ENCODE assay signal across 13 cellular contexts in genomic region chr3:186798239-186798638, GRCh38. TPM values are rescaled to one million over a fixed set of nuclear protein-coding genes. Genes with fewer than 3 reads are reported as not detected.
"Had no signal": no experiment of that assay in that cellular context is flagged by ENCODE, and none has a peak within 500 bp of the region (broad histone marks: within the 10 kb centered on the region; RNA-seq: fewer than 3 reads in every experiment).

No MANE protein-coding gene starts in this region.

- H3K27me3 Mint-ChIP-seq: effector memory CD8-positive, alpha-beta T cell had no signal

- DNase-seq: activated naive CD4-positive, alpha-beta T cell treated with anti-CD3 and anti-CD28 coated beads for 36 hours; amniotic stem cell; body of pancreas; central memory CD4-positive, alpha-beta T cell; effector memory CD8-positive, alpha-beta T cell; erythroblast; hypothalamus; midbrain; posterior cingulate gyrus; stimulated activated CD4-positive, alpha-beta T cell treated with anti-CD3 and anti-CD28 coated beads, Interleukin-4, amount 100 ng/mL, for 4 hours had no signal

- H3K27me3 ChIP-seq: body of pancreas, tibial nerve had no signal

- ATAC-seq: body of pancreas; effector memory CD8-positive, alpha-beta T cell had no signal

- H3K4me1 ChIP-seq: body of pancreas, tibial nerve had no signal

- H3K27ac ChIP-seq: body of pancreas, skin epidermis, tibial nerve had no signal

- H3K9me3 Mint-ChIP-seq: activated naive CD4-positive, alpha-beta T cell treated with anti-CD3 and anti-CD28 coated beads for 36 hours; effector memory CD8-positive, alpha-beta T cell had no signal

- H3K4me3 ChIP-seq: body of pancreas, skin epidermis, tibial nerve had no signal

- H3K9me3 ChIP-seq: body of pancreas, tibial nerve had no signal

- H3K4me3 Mint-ChIP-seq: activated naive CD4-positive, alpha-beta T cell treated with anti-CD3 and anti-CD28 coated beads for 36 hours; effector memory CD8-positive, alpha-beta T cell had no signal

- H3K27ac Mint-ChIP-seq: activated naive CD4-positive, alpha-beta T cell treated with anti-CD3 and anti-CD28 coated beads for 36 hours; effector memory CD8-positive, alpha-beta T cell had no signal

RNA-seq across cellular contexts. Expression of gene ADIPOQ, which starts 44.3 kb away (rescaled TPM):
- total RNA-seq: activated naive CD4-positive, alpha-beta T cell treated with anti-CD3 and anti-CD28 coated beads for 36 hours; glomerular endothelial cell had no signal
